10 cellular contexts compared by ENCODE assay signal in genomic region chr6:13304580-13305255, GRCh38. TPM values are rescaled to one million over a fixed set of nuclear protein-coding genes. Genes with fewer than 3 reads are reported as not detected.
A peak's percentile ranks its signal among the peaks of the same experiment; 100 is the strongest.
DNase-seq lines count a peak whose midpoint lies in the region; ATAC-seq, FAIRE-seq and TF ChIP-seq lines count a peak whose summit lies in the region.
"Had no signal": no experiment of that assay in that cellular context is flagged by ENCODE, and none has a peak within 500 bp of the region (broad histone marks: within the 10 kb centered on the region; RNA-seq: fewer than 3 reads in every experiment).

No MANE protein-coding gene starts in this region.

- DNase-seq in stimulated activated naive CD8-positive, alpha-beta T cell treated with anti-CD3 and anti-CD28 coated beads, Interleukin-15, Interleukin-2, amounts not matched to agents 100 U/mL and 50 U/mL, for 24 hours = no peak
- DNase-seq in upper lobe of right lung (no peak), NCI-H446 (lab: John Stamatoyannopoulos, UW) (no peak), pancreas (no peak)
- DNase-seq: activated CD4-positive, CD25-positive, alpha-beta regulatory T cell; CD8-positive, alpha-beta memory T cell had no signal

- H3K9me3 Mint-ChIP-seq in stimulated activated naive CD8-positive, alpha-beta T cell treated with anti-CD3 and anti-CD28 coated beads, Interleukin-15, Interleukin-2, amounts not matched to agents 100 ng/mL and 50 ng/mL, for 24 hours = no peaks in the 10 kb centered on the region
- H3K9me3 Mint-ChIP-seq: CD8-positive, alpha-beta memory T cell had no signal

- H3K4me3 Mint-ChIP-seq in stimulated activated naive CD8-positive, alpha-beta T cell treated with anti-CD3 and anti-CD28 coated beads, Interleukin-15, Interleukin-2, amounts not matched to agents 100 ng/mL and 50 ng/mL, for 24 hours = peak overlapping the region; percentile 5

- H3K27ac ChIP-seq in upper lobe of right lung (peak overlapping the region; percentile 72), pancreas (no peak overlapping the region)

- H3K9me3 ChIP-seq in upper lobe of right lung (no peaks in the 10 kb centered on the region), pancreas (no peaks in the 10 kb centered on the region)

- no peak for FAIRE-seq in pancreas (lab: Jason Lieb, UNC)

- H3K36me3 ChIP-seq in upper lobe of right lung = peaks cover 60% of the 10 kb centered on the region
- peaks cover 2 to 31% (median 3%) of the 10 kb centered on the region in 3 donors for H3K36me3 ChIP-seq in pancreas

- H3K4me3 ChIP-seq in upper lobe of right lung (no peak overlapping the region), pancreas (no peak overlapping the region)

- H3K4me1 ChIP-seq in upper lobe of right lung (peaks cover 42% of the 10 kb centered on the region), pancreas (no peaks in the 10 kb centered on the region)

- peaks cover 50% of the 10 kb centered on the region for H3K4me1 Mint-ChIP-seq in stimulated activated naive CD8-positive, alpha-beta T cell treated with anti-CD3 and anti-CD28 coated beads, Interleukin-15, Interleukin-2, amounts not matched to agents 100 ng/mL and 50 ng/mL, for 24 hours (ENCODE audit: low read depth)

- 94 to 97% methylated on average over 11 of the region's 11 CpGs for WGBS in pancreas, 2 donors

- H3K27me3 Mint-ChIP-seq in stimulated activated naive CD8-positive, alpha-beta T cell treated with anti-CD3 and anti-CD28 coated beads, Interleukin-15, Interleukin-2, amounts not matched to agents 100 ng/mL and 50 ng/mL, for 24 hours = no peaks in the 10 kb centered on the region
- H3K27me3 Mint-ChIP-seq: CD8-positive, alpha-beta memory T cell had no signal

- peak overlapping the region; percentile 65 for H3K27ac Mint-ChIP-seq in stimulated activated naive CD8-positive, alpha-beta T cell treated with anti-CD3 and anti-CD28 coated beads, Interleukin-15, Interleukin-2, amounts not matched to agents 100 ng/mL and 50 ng/mL, for 24 hours

- peaks cover 75% of the 10 kb centered on the region for H3K36me3 Mint-ChIP-seq in stimulated activated naive CD8-positive, alpha-beta T cell treated with anti-CD3 and anti-CD28 coated beads, Interleukin-15, Interleukin-2, amounts not matched to agents 100 ng/mL and 50 ng/mL, for 24 hours (ENCODE audit: low read depth)

- intact Hi-C loops in upper lobe of right lung (cut with DNase I) = no loop called here
- intact Hi-C loops in pancreas (cut with DNase I) = no loop called here

- no peak for ATAC-seq in stimulated activated naive CD8-positive, alpha-beta T cell treated with anti-CD3 and anti-CD28 coated beads, Interleukin-15, Interleukin-2, amounts not matched to agents 100 U/mL and 50 U/mL, for 24 hours
- ATAC-seq in HG03378 (IDR thresholded peaks at IDR 0.05; ENCODE audit: unreplicated experiment) (peak; percentile 38), esophagus mucosa (peak; percentile 51), upper lobe of right lung (no peak), pancreas (no peak)
- ATAC-seq in activated CD4-positive, CD25-positive, alpha-beta regulatory T cell treated with anti-CD3 and anti-CD28 coated beads, Interleukin-2, amount 50 U/mL, for 24 hours = no peak

- H3K27me3 ChIP-seq in upper lobe of right lung (no peaks in the 10 kb centered on the region), pancreas (no peaks in the 10 kb centered on the region)

- TF ChIP-seq CTCF in upper lobe of right lung (IDR thresholded peaks at IDR 0.05) = no peak
- TF ChIP-seq CTCF in pancreas (IDR thresholded peaks at IDR 0.05) = no peak

RNA-seq across cellular contexts. Expression of gene TBC1D7, which starts 23.6 kb away (rescaled TPM):
- total RNA-seq in esophagus mucosa (16.6 TPM), upper lobe of right lung (18.1 TPM), pancreas (1 to 10 TPM; 3.3 to 8.4 (median 6.5) TPM)
- 1 to 10 TPM; 6.4 to 7.8 TPM for polyA plus RNA-seq in pancreas

Comparison
In these comparisons a context has a peak if more than half of its experiments do, and no peak if none do; other contexts are left out.
1. ATAC-seq: peak in HG03378 (single experiment) and esophagus mucosa (single experiment); none in stimulated activated naive CD8-positive, alpha-beta T cell treated with anti-CD3 and anti-CD28 coated beads, Interleukin-15, Interleukin-2, amounts not matched to agents 100 U/mL and 50 U/mL, for 24 hours (single experiment), upper lobe of right lung (single experiment), pancreas (0 of 4) and activated CD4-positive, CD25-positive, alpha-beta regulatory T cell treated with anti-CD3 and anti-CD28 coated beads, Interleukin-2, amount 50 U/mL, for 24 hours (0 of 2).